In genomic region chr2:43028188-43028587, GRCh38 we compare ENCODE assay signal across 1 cellular context.
TF ChIP-seq lines count a peak whose summit lies in the region.

No MANE protein-coding gene starts in this region.

TF ChIP-seq in K562, 482 proteins besides CTCF, POLR2A, EP300 and RAD21 (continued from another document):
- TF ChIP-seq FOXM1 (IDR thresholded peaks at IDR 0.05; ENCODE audit: low read depth) (no peak), FOXM1 (CRISPR knock-in tag; IDR thresholded peaks at IDR 0.05; ENCODE audit: low read depth) (no peak), CLOCK (CRISPR knock-in tag; IDR thresholded peaks at IDR 0.05; ENCODE audit: borderline replicate concordance) (no peak), CCAR2 (IDR thresholded peaks at IDR 0.05; ENCODE audit: low read depth, low read length) (no peak), PTBP1 (IDR thresholded peaks at IDR 0.05; ENCODE audit: low read depth, low read length) (no peak), BRF2 (IDR thresholded peaks at IDR 0.05; ENCODE audit: borderline replicate concordance, insufficient read depth, insufficient read length) (no peak), DDX20 (tag; IDR thresholded peaks at IDR 0.05; ENCODE audit: low read depth) (no peak), PTRF (tag; IDR thresholded peaks at IDR 0.05) (no peak)
